ENCODE assay signal across 8 cellular contexts in genomic region chr2:39119732-39120520, GRCh38. TPM values are rescaled to one million over a fixed set of nuclear protein-coding genes. Genes with fewer than 3 reads are reported as not detected.
A peak's percentile ranks its signal among the peaks of the same experiment; 100 is the strongest.
DNase-seq lines count a peak whose midpoint lies in the region; ATAC-seq and TF ChIP-seq lines count a peak whose summit lies in the region.

No MANE protein-coding gene starts in this region.

- H3K4me1 Mint-ChIP-seq in IgD-negative memory B cell = peaks cover 48 to 60% (median 50%) of the 10 kb centered on the region in 3 donors
- peaks cover 53% of the 10 kb centered on the region for H3K4me1 Mint-ChIP-seq in T-helper 17 cell

- peak overlapping the region; percentile 69 to 92 (median 92) for H3K27ac Mint-ChIP-seq in IgD-negative memory B cell
- H3K27ac Mint-ChIP-seq in T-helper 17 cell = peak overlapping the region; percentile 95

- H3K27me3 Mint-ChIP-seq in IgD-negative memory B cell = no peaks in the 10 kb centered on the region
- H3K27me3 Mint-ChIP-seq in T-helper 17 cell = no peaks in the 10 kb centered on the region

- H3K36me3 ChIP-seq in ES-I3 (ENCODE audit: insufficient read depth, low read length) = peaks cover 5% of the 10 kb centered on the region; the same call in 1 of the 2 replicates

- DNase-seq in T-helper 17 cell (peak; percentile 51 to 56 (median 54)), astrocyte of the hippocampus (ENCODE audit: low read depth, low spot score) (peak; percentile 79), hypothalamus (lab: John Stamatoyannopoulos, UW) (peak in 43 of 51 donors; percentile 4 to 80 (median 34)), retinal pigment epithelial cell (ENCODE audit: low read depth) (no peak), foreskin melanocyte (no peak)

- ATAC-seq in GM21576 (IDR thresholded peaks at IDR 0.05; ENCODE audit: unreplicated experiment) (peak; percentile 33), T-helper 17 cell (peak; percentile 43)

- TF ChIP-seq CTCF in retinal pigment epithelial cell (conservative IDR thresholded peaks at IDR 0.05; ENCODE audit: low read depth, low read length) = no peak

- H3K4me3 ChIP-seq in retinal pigment epithelial cell (ENCODE audit: low read length) = peak overlapping the region; percentile 63

- H3K9me3 Mint-ChIP-seq in IgD-negative memory B cell = no peaks in the 10 kb centered on the region

- H3K36me3 Mint-ChIP-seq in IgD-negative memory B cell (peaks cover 10% of the 10 kb centered on the region), T-helper 17 cell (ENCODE audit: low read depth) (peaks cover 7% of the 10 kb centered on the region)

- peaks cover 15% of the 10 kb centered on the region for H3K4me1 ChIP-seq in ES-I3 (ENCODE audit: insufficient read depth, low read length)

- peak overlapping the region; percentile 90 for H3K9ac ChIP-seq in ES-I3 (ENCODE audit: low read depth, low read length)

- H3K9me3 ChIP-seq in ES-I3 (ENCODE audit: control insufficient read depth, insufficient read depth, low read length) (no peaks in the 10 kb centered on the region), T-helper 17 cell (ENCODE audit: control insufficient read depth, low read length, poor library complexity, severe bottlenecking) (no peaks in the 10 kb centered on the region)

- H3K4me3 Mint-ChIP-seq in IgD-negative memory B cell (peak overlapping the region; percentile 93 to 98 (median 96)), T-helper 17 cell (peak overlapping the region; percentile 95)

RNA-seq across cellular contexts. Expression of gene SOS1, which starts 0.9 kb away (rescaled TPM):
- 13.7 TPM for polyA plus RNA-seq in IgD-negative memory B cell
- total RNA-seq in T-helper 17 cell = 10 to 100 TPM; 65.2 to 95.5 TPM

Comparison
In these comparisons a context has a peak if more than half of its experiments do, and no peak if none do; other contexts are left out.
1. DNase-seq: peak in T-helper 17 cell (3 of 3), astrocyte of the hippocampus (single experiment) and hypothalamus (43 of 51); none in retinal pigment epithelial cell (single experiment) and foreskin melanocyte (single experiment).